ENCODE assay signal across 30 cellular contexts in the genomic region with DNA sequence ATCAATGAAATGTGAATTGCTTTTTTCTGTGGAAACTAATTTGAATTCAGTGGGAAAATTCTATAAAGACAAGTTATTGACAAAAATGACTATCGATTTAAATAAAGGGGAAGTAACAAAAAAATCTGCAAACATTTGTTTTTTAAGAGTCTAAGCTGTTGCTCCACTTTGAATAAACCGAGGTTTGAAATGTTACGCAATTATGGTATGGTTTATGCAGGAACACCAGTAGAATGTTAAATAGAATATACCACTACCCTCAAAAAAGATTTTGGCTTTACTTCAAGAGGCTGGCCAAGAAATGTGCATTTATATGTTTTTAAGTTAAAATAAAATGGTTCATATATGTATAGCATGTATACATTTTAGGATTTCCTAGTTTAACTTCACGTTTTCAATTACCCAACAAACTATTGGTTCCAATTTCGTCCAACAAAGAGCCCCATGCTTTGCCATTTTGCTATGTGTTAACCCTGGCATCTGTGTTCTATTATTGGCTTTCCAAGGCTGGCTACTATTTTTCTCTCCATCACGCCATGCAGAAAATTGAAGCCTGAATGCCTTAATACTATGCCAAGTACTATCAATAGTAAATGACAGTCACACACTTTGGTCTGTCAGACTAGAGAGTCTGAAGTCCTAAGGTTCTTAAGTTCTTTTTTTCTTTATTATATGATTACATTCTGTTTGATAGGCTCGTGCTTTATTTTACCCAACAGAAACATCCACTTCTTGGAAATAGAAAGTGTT.
"Had no signal": no experiment of that assay in that cellular context is flagged by ENCODE, and none has a peak within 500 bp of the region (broad histone marks: within the 10 kb centered on the region; RNA-seq: fewer than 3 reads in every experiment).

No MANE protein-coding gene starts in this region.

- FAIRE-seq: colon had no signal

- H3K4me1 ChIP-seq: adrenal gland, body of pancreas, esophagus muscularis mucosa, foreskin keratinocyte had no signal

- H3K36me3 ChIP-seq: adrenal gland, esophagus muscularis mucosa, gastrocnemius medialis had no signal

- H3K9me3 ChIP-seq: adrenal gland, body of pancreas, esophagus muscularis mucosa, gastrocnemius medialis had no signal

- DNase-seq: activated CD4-positive, alpha-beta memory T cell treated with anti-CD3 and anti-CD28 coated beads for 36 hours; activated CD4-positive, alpha-beta T cell treated with anti-CD3 and anti-CD28 coated beads for 36 hours; activated CD4-positive, alpha-beta T cell treated with anti-CD3 and anti-CD28 coated beads, Interleukin-2, amount 10 ng/mL, durations not matched to agents 24 days and 14 days; activated CD4-positive, CD25-positive, alpha-beta regulatory T cell; activated CD4-positive, CD25-positive, alpha-beta regulatory T cell treated with anti-CD3 and anti-CD28 coated beads, Interleukin-2, amount 50 U/mL, for 72 hours; activated CD8-positive, alpha-beta memory T cell treated with anti-CD3 and anti-CD28 coated beads, Interleukin-2, amount 10 ng/mL, durations not matched to agents 7 days and 5 days; activated CD8-positive, alpha-beta memory T cell treated with anti-CD3 and anti-CD28 coated beads, Interleukin-2, amount 50 U/mL, for 4 hours; activated CD8-positive, alpha-beta T cell treated with anti-CD3 and anti-CD28 coated beads, Interleukin-2, amount 10 ng/mL, durations not matched to agents 7 days and 5 days; activated effector memory CD4-positive, alpha-beta T cell treated with anti-CD3 and anti-CD28 coated beads, Interleukin-2, amount 50 U/mL, for 16 hours; activated naive CD4-positive, alpha-beta T cell treated with anti-CD3 and anti-CD28 coated beads for 36 hours; activated naive CD8-positive, alpha-beta T cell treated with anti-CD3 and anti-CD28 coated beads for 36 hours; activated naive CD8-positive, alpha-beta T cell treated with anti-CD3 and anti-CD28 coated beads, Interleukin-2, amount 50 U/mL, for 24 hours; activated T-cell treated with anti-CD3 and anti-CD28 coated beads, Interleukin-2, amount 50 U/mL, for 1 hour; activated T-cell treated with anti-CD3 and anti-CD28 coated beads, Interleukin-2, amount 50 U/mL, for 48 hours; adrenal gland; amygdala; aorta; body of pancreas; caudate nucleus; cortex of kidney; dermis blood vessel endothelial cell; effector CD4-positive, alpha-beta T cell; effector memory CD8-positive, alpha-beta T cell; erythroblast; foreskin keratinocyte; gastrocnemius medialis; glutamatergic neuron; T-helper 2 cell had no signal

- H3K27ac ChIP-seq: adrenal gland, body of pancreas, esophagus muscularis mucosa, foreskin keratinocyte, gastrocnemius medialis had no signal

- ATAC-seq: activated CD4-positive, alpha-beta T cell treated with anti-CD3 and anti-CD28 coated beads for 36 hours; activated CD8-positive, alpha-beta memory T cell treated with anti-CD3 and anti-CD28 coated beads, Interleukin-2, amount 10 ng/mL, durations not matched to agents 7 days and 5 days; activated CD8-positive, alpha-beta T cell treated with anti-CD3 and anti-CD28 coated beads, Interleukin-2, amount 10 ng/mL, durations not matched to agents 7 days and 5 days; activated naive CD8-positive, alpha-beta T cell treated with anti-CD3 and anti-CD28 coated beads, Interleukin-2, amount 50 U/mL, for 24 hours; body of pancreas; effector memory CD8-positive, alpha-beta T cell; foreskin keratinocyte had no signal

- H3K4me3 ChIP-seq: adrenal gland, body of pancreas, esophagus muscularis mucosa, gastrocnemius medialis had no signal

- H3K27me3 ChIP-seq: adrenal gland, body of pancreas, esophagus muscularis mucosa, foreskin keratinocyte, gastrocnemius medialis had no signal
